16 cellular contexts compared by ENCODE assay signal in genomic region chr2:218576854-218577253, GRCh38. TPM values are rescaled to one million over a fixed set of nuclear protein-coding genes. Genes with fewer than 3 reads are reported as not detected.
A peak's percentile ranks its signal among the peaks of the same experiment; 100 is the strongest.
DNase-seq lines count a peak whose midpoint lies in the region; ATAC-seq and TF ChIP-seq lines count a peak whose summit lies in the region.
"Had no signal": no experiment of that assay in that cellular context is flagged by ENCODE, and none has a peak within 500 bp of the region (broad histone marks: within the 10 kb centered on the region; RNA-seq: fewer than 3 reads in every experiment).

No MANE protein-coding gene starts in this region.

- H3K9me3 ChIP-seq in heart left ventricle (no peaks in the 10 kb centered on the region), right atrium auricular region (no peaks in the 10 kb centered on the region), Loucy (ENCODE audit: insufficient read depth, low read depth, low read length) (no peaks in the 10 kb centered on the region), gastrocnemius medialis (no peaks in the 10 kb centered on the region), WERI-Rb-1 (ENCODE audit: severe bottlenecking) (no peaks in the 10 kb centered on the region)
- H3K9me3 ChIP-seq: A549, BE2C had no signal

- H3K9me3 Mint-ChIP-seq in mesothelial cell of epicardium, result no peaks in the 10 kb centered on the region
- H3K9me3 Mint-ChIP-seq: CD8-positive, alpha-beta memory T cell; HFFc6 had no signal

- no peaks in the 10 kb centered on the region for H3F3A ChIP-seq in Loucy (ENCODE audit: low read depth)

- ATAC-seq in heart left ventricle (no peak), gastrocnemius medialis (no peak)
- ATAC-seq: A549 had no signal

- intact Hi-C loops in heart left ventricle (cut with DNase I), result loop anchor here in 2 of 10 donors (10.0 kb wide), 2 partner anchors 78 to 292 kb away; partner anchors contain the start of genes BCS1L (in 1 of the 2) and ZNF142 (in 1 of the 2)
- intact Hi-C loops in gastrocnemius medialis (cut with DNase I; ENCODE audit: low total_unique reads), result loop anchor here (10.0 kb wide), 1 partner anchor 258 kb away; the partner anchor contains the start of gene PRKAG3

- H3K4me1 ChIP-seq in heart left ventricle (peaks cover 0 to 35% (median 21%) of the 10 kb centered on the region in 12 donors), right atrium auricular region (peaks cover 0 to 34% of the 10 kb centered on the region in 2 donors), Loucy (ENCODE audit: insufficient read depth, low read length, poor library complexity, severe bottlenecking) (peaks cover 31% of the 10 kb centered on the region), gastrocnemius medialis (peaks cover 47 to 50% of the 10 kb centered on the region in 2 donors)
- H3K4me1 ChIP-seq: BE2C had no signal

- no peak for TF ChIP-seq CTCF in heart left ventricle (IDR thresholded peaks at IDR 0.05)
- TF ChIP-seq CTCF in right atrium auricular region (IDR thresholded peaks at IDR 0.05), result no peak
- TF ChIP-seq CTCF in Loucy (conservative IDR thresholded peaks at IDR 0.05; ENCODE audit: low read length), result no peak
- no peak for TF ChIP-seq CTCF in mesothelial cell of epicardium (IDR thresholded peaks at IDR 0.05; ENCODE audit: unreplicated experiment)
- TF ChIP-seq CTCF in gastrocnemius medialis (IDR thresholded peaks at IDR 0.05 in 4 of 5, conservative IDR thresholded peaks at IDR 0.05 in 1 of 5), result no peak
- TF ChIP-seq CTCF in WERI-Rb-1 (IDR thresholded peaks at IDR 0.05; ENCODE audit: low read depth, low read length), result no peak

- H3K27me3 ChIP-seq in heart left ventricle (no peaks in the 10 kb centered on the region), right atrium auricular region (no peaks in the 10 kb centered on the region), Loucy (ENCODE audit: insufficient read depth, low read length, poor library complexity, severe bottlenecking) (no peaks in the 10 kb centered on the region), gastrocnemius medialis (no peaks in the 10 kb centered on the region), WERI-Rb-1 (ENCODE audit: insufficient read depth, low read depth, severe bottlenecking) (no peaks in the 10 kb centered on the region)
- H3K27me3 ChIP-seq: BE2C had no signal

- no peaks in the 10 kb centered on the region for H3K4me1 Mint-ChIP-seq in mesothelial cell of epicardium

- H3K27ac Mint-ChIP-seq in mesothelial cell of epicardium, result peak overlapping the region; percentile 9
- H3K27ac Mint-ChIP-seq: HFFc6 had no signal

- in situ Hi-C loops in gastrocnemius medialis (cut with MboI; ENCODE audit: low sequenced_read_pairs in 4 of 4), result no loop called here

- H4K20me1 ChIP-seq in Loucy (ENCODE audit: insufficient read depth, low read length, poor library complexity, severe bottlenecking), result peaks cover 68% of the 10 kb centered on the region

- peaks cover 96% of the 10 kb centered on the region for H3K79me2 ChIP-seq in Loucy (ENCODE audit: insufficient read depth, low read length)

- no peaks in the 10 kb centered on the region for H3K27me3 Mint-ChIP-seq in mesothelial cell of epicardium (ENCODE audit: low read depth)
- H3K27me3 Mint-ChIP-seq: CD8-positive, alpha-beta memory T cell had no signal

- H3K4me2 ChIP-seq in Loucy (ENCODE audit: low read depth, low read length, poor library complexity, severe bottlenecking), result peak overlapping the region; percentile 32
- H3K4me2 ChIP-seq: A549 had no signal

- WGBS in heart left ventricle, 4 donors, result 84 to 97% (median 91%) methylated on average over 4 of the region's 4 CpGs

- H3K4me3 ChIP-seq in heart left ventricle, result no peak overlapping the region
- H3K4me3 ChIP-seq in right atrium auricular region, result no peak overlapping the region
- H3K4me3 ChIP-seq in Loucy (ENCODE audit: low read length, poor library complexity, severe bottlenecking), result no peak overlapping the region
- no peak overlapping the region for H3K4me3 ChIP-seq in gastrocnemius medialis
- no peak overlapping the region for H3K4me3 ChIP-seq in WERI-Rb-1 (ENCODE audit: low read depth, low read length)
- H3K4me3 ChIP-seq: A549 had no signal

- H3K9ac ChIP-seq in Loucy (ENCODE audit: low read depth, low read length, poor library complexity, severe bottlenecking), result no peak overlapping the region

- H3K36me3 Mint-ChIP-seq in mesothelial cell of epicardium, result peaks cover 8% of the 10 kb centered on the region

- H3K4me3 Mint-ChIP-seq in mesothelial cell of epicardium, result no peak overlapping the region
- H3K4me3 Mint-ChIP-seq: CD8-positive, alpha-beta memory T cell; HFFc6 had no signal

- DNase-seq in heart left ventricle (no peak), right atrium auricular region (ENCODE audit: low spot score) (no peak), mesothelial cell of epicardium (ENCODE audit: low spot score in 2 of 2, unreplicated experiment in 2 of 2) (no peak), gastrocnemius medialis (no peak), WERI-Rb-1 (no peak), COLO668 (lab: John Stamatoyannopoulos, UW; ENCODE audit: unreplicated experiment) (no peak)
- DNase-seq: BE2C; CD8-positive, alpha-beta memory T cell; DMS53; GF-D8; HCEC 1CT; HFFc6 had no signal

- H3K36me3 ChIP-seq in heart left ventricle (peaks cover 0 to 67% (median 49%) of the 10 kb centered on the region in 9 donors), right atrium auricular region (peaks cover 16% of the 10 kb centered on the region), Loucy (ENCODE audit: insufficient read depth, low read length) (peaks cover 18% of the 10 kb centered on the region), gastrocnemius medialis (peaks cover 0 to 12% of the 10 kb centered on the region in 2 donors), WERI-Rb-1 (peaks cover 63% of the 10 kb centered on the region)

- H3K9me2 ChIP-seq in Loucy (replicated peaks; ENCODE audit: low read depth, low read length), result no peaks in the 10 kb centered on the region

- H2AFZ ChIP-seq in Loucy (ENCODE audit: low read length), result no peak overlapping the region

- TF ChIP-seq POLR2A in heart left ventricle (IDR thresholded peaks at IDR 0.05) (no peak), gastrocnemius medialis (IDR thresholded peaks at IDR 0.05) (no peak)

- peak overlapping the region in 9 of 12 donors; percentile 22 to 90 (median 80) for H3K27ac ChIP-seq in heart left ventricle
- H3K27ac ChIP-seq in right atrium auricular region, result peak overlapping the region in 1 of 2 donors; percentile 76
- peak overlapping the region; percentile 72 to 95 (median 80) for H3K27ac ChIP-seq in gastrocnemius medialis
- no peak overlapping the region for H3K27ac ChIP-seq in WERI-Rb-1
- H3K27ac ChIP-seq: A549, C4-2B, HL-60 had no signal

RNA-seq across cellular contexts. Expression of gene CNOT9, which starts 8.2 kb away (rescaled TPM):
- 10 to 100 TPM; 19.4 to 34.8 (median 23.1) TPM for total RNA-seq in heart left ventricle
- polyA plus RNA-seq in heart left ventricle, result 10 to 100 TPM; 12.2 to 23.3 TPM
- 10 to 100 TPM; 20.3 to 26.2 TPM for total RNA-seq in right atrium auricular region
- total RNA-seq in mesothelial cell of epicardium, result 54.5 to 57.4 TPM (median 57.0 TPM) in 3 replicates
- total RNA-seq in gastrocnemius medialis, result 10 to 100 TPM; 10.4 to 28.4 (median 20.5) TPM

RNA-seq across cellular contexts. Expression of gene USP37, which starts 8.7 kb away (rescaled TPM):
- total RNA-seq in heart left ventricle (10 to 100 TPM in 1 of 9 donors, 1 to 10 TPM in 8; 5.2 to 10.3 (median 7.8) TPM), right atrium auricular region (1 to 10 TPM; 5.2 to 5.3 TPM), mesothelial cell of epicardium (17.8 to 20.0 TPM (median 19.4 TPM) in 3 replicates), gastrocnemius medialis (10 to 100 TPM in 1 of 4 donors, 1 to 10 TPM in 3; 7.0 to 12.4 (median 8.0) TPM)
- polyA plus RNA-seq in heart left ventricle, result 1 to 10 TPM; 1.8 to 4.1 TPM

RNA-seq across cellular contexts. Expression of gene PLCD4, which starts 30.8 kb away (rescaled TPM):
- total RNA-seq in heart left ventricle (1 to 10 TPM in 4 of 9 donors, under 1 TPM in 5; 0.14 to 1.9 (median 0.67) TPM), right atrium auricular region (under 1 TPM; 0.51 to 0.70 TPM), mesothelial cell of epicardium (1.0 to 1.5 TPM (median 1.3 TPM) in 3 replicates), gastrocnemius medialis (10 to 100 TPM; 21.6 to 60.9 (median 43.7) TPM)
- polyA plus RNA-seq in heart left ventricle, result under 1 TPM; 0.11 to 0.34 TPM
